ENCODE assay signal across 20 cellular contexts in genomic region chr17:64653985-64654355, GRCh38. TPM values are rescaled to one million over a fixed set of nuclear protein-coding genes. Genes with fewer than 3 reads are reported as not detected.
DNase-seq lines count a peak whose midpoint lies in the region; ATAC-seq and TF ChIP-seq lines count a peak whose summit lies in the region.
"Had no signal": no experiment of that assay in that cellular context is flagged by ENCODE, and none has a peak within 500 bp of the region (broad histone marks: within the 10 kb centered on the region; RNA-seq: fewer than 3 reads in every experiment).

No MANE protein-coding gene starts in this region.

- DNase-seq in activated CD4-positive, alpha-beta T cell treated with anti-CD3 and anti-CD28 coated beads for 36 hours = no peak
- no peak for DNase-seq in activated CD4-positive, alpha-beta T cell treated with anti-CD3 and anti-CD28 coated beads, Interleukin-2, amount 10 ng/mL, durations not matched to agents 7 days and 5 days
- DNase-seq in chondrocyte (ENCODE audit: low spot score) = no peak
- no peak for DNase-seq in osteocyte (ENCODE audit: extremely low spot score, unreplicated experiment)
- DNase-seq in ascending aorta (ENCODE audit: low spot score in 2 of 2) = no peak
- DNase-seq in head of caudate nucleus = no peak
- DNase-seq: 8988T; activated CD4-positive, alpha-beta T cell treated with anti-CD3 and anti-CD28 coated beads, Interleukin-2, amount 50 U/mL, for 1 hour; activated naive CD4-positive, alpha-beta T cell treated with Interleukin-2 at 50 U/mL for 16 hours; colonic mucosa; hippocampal formation; kidney; naive thymus-derived CD8-positive, alpha-beta T cell; NCI-H82; RPMI8226; stimulated activated CD4-positive, alpha-beta T cell treated with anti-CD3 and anti-CD28 coated beads, Interleukin-2, amount 100 ng/mL, for 48 hours; upper lobe of right lung had no signal

- peak overlapping the region; percentile 43 for H3K27ac Mint-ChIP-seq in activated CD4-positive, alpha-beta T cell treated with anti-CD3 and anti-CD28 coated beads for 36 hours
- no peak overlapping the region for H3K27ac Mint-ChIP-seq in activated CD4-positive, alpha-beta T cell treated with anti-CD3 and anti-CD28 coated beads, Interleukin-2, amount 10 ng/mL, durations not matched to agents 7 days and 5 days
- peak overlapping the region in 2 of 3 donors; percentile 8 to 25 for H3K27ac Mint-ChIP-seq in IgD-negative memory B cell
- peak overlapping the region; percentile 91 for H3K27ac Mint-ChIP-seq in chondrocyte (ENCODE audit: unreplicated experiment)
- H3K27ac Mint-ChIP-seq in osteocyte (ENCODE audit: unreplicated experiment) = peak overlapping the region; percentile 96

- H3K36me3 Mint-ChIP-seq in activated CD4-positive, alpha-beta T cell treated with anti-CD3 and anti-CD28 coated beads for 36 hours (ENCODE audit: low read depth) = peaks cover 19% of the 10 kb centered on the region
- peaks cover 14% of the 10 kb centered on the region for H3K36me3 Mint-ChIP-seq in activated CD4-positive, alpha-beta T cell treated with anti-CD3 and anti-CD28 coated beads, Interleukin-2, amount 10 ng/mL, durations not matched to agents 7 days and 5 days (ENCODE audit: low read depth)
- H3K36me3 Mint-ChIP-seq in IgD-negative memory B cell (peaks cover 3% of the 10 kb centered on the region), chondrocyte (ENCODE audit: low read depth) (no peaks in the 10 kb centered on the region), osteocyte (ENCODE audit: unreplicated experiment) (peaks cover 5% of the 10 kb centered on the region)

- no peak overlapping the region for H3K27ac ChIP-seq in ascending aorta
- H3K27ac ChIP-seq: colonic mucosa, upper lobe of right lung had no signal

- CTCF ChIA-PET in activated CD4-positive, alpha-beta T cell treated with anti-CD3 and anti-CD28 coated beads for 36 hours (lab: Charles Lee) = interaction anchor here (2.1 kb wide), 1 partner anchor 163 kb away, joined by 7 read pairs; no protein-coding TSS in a partner anchor
- CTCF ChIA-PET in activated CD4-positive, alpha-beta T cell treated with anti-CD3 and anti-CD28 coated beads, Interleukin-2, amount 10 ng/mL, durations not matched to agents 7 days and 5 days (lab: Charles Lee) = no interaction called here

- H3K27me3 ChIP-seq in ascending aorta = no peaks in the 10 kb centered on the region
- H3K27me3 ChIP-seq: colonic mucosa, upper lobe of right lung had no signal

- intact Hi-C loops in activated CD4-positive, alpha-beta T cell treated with anti-CD3 and anti-CD28 coated beads for 36 hours (cut with DNase I, micrococcal nuclease) = no loop called here
- intact Hi-C loops in ascending aorta (cut with DNase I) = no loop called here
- intact Hi-C loops in head of caudate nucleus (cut with DNase I) = no loop called here

- no peaks in the 10 kb centered on the region for H3K27me3 Mint-ChIP-seq in activated CD4-positive, alpha-beta T cell treated with anti-CD3 and anti-CD28 coated beads for 36 hours
- no peaks in the 10 kb centered on the region for H3K27me3 Mint-ChIP-seq in activated CD4-positive, alpha-beta T cell treated with anti-CD3 and anti-CD28 coated beads, Interleukin-2, amount 10 ng/mL, durations not matched to agents 7 days and 5 days
- H3K27me3 Mint-ChIP-seq in IgD-negative memory B cell (no peaks in the 10 kb centered on the region), chondrocyte (ENCODE audit: low read depth) (no peaks in the 10 kb centered on the region), osteocyte (ENCODE audit: unreplicated experiment) (no peaks in the 10 kb centered on the region)
- H3K27me3 Mint-ChIP-seq: naive thymus-derived CD8-positive, alpha-beta T cell had no signal

- peaks cover 2 to 14% of the 10 kb centered on the region in 2 donors for H3K4me1 ChIP-seq in ascending aorta
- H3K4me1 ChIP-seq: colonic mucosa had no signal

- ATAC-seq in activated CD4-positive, alpha-beta T cell treated with anti-CD3 and anti-CD28 coated beads for 36 hours = no peak
- ATAC-seq in GM21825 (IDR thresholded peaks at IDR 0.05; ENCODE audit: unreplicated experiment) = no peak
- ATAC-seq: naive thymus-derived CD8-positive, alpha-beta T cell; upper lobe of right lung had no signal

- H3K4me3 Mint-ChIP-seq in activated CD4-positive, alpha-beta T cell treated with anti-CD3 and anti-CD28 coated beads for 36 hours = no peak overlapping the region
- no peak overlapping the region for H3K4me3 Mint-ChIP-seq in activated CD4-positive, alpha-beta T cell treated with anti-CD3 and anti-CD28 coated beads, Interleukin-2, amount 10 ng/mL, durations not matched to agents 7 days and 5 days
- H3K4me3 Mint-ChIP-seq in IgD-negative memory B cell (no peak overlapping the region), chondrocyte (ENCODE audit: unreplicated experiment) (no peak overlapping the region), osteocyte (ENCODE audit: unreplicated experiment) (peak overlapping the region; percentile 51)
- H3K4me3 Mint-ChIP-seq: naive thymus-derived CD8-positive, alpha-beta T cell had no signal

- peaks cover 6% of the 10 kb centered on the region for H3K9me3 Mint-ChIP-seq in activated CD4-positive, alpha-beta T cell treated with anti-CD3 and anti-CD28 coated beads for 36 hours (ENCODE audit: low read depth)
- peaks cover 6% of the 10 kb centered on the region for H3K9me3 Mint-ChIP-seq in activated CD4-positive, alpha-beta T cell treated with anti-CD3 and anti-CD28 coated beads, Interleukin-2, amount 10 ng/mL, durations not matched to agents 7 days and 5 days
- H3K9me3 Mint-ChIP-seq in IgD-negative memory B cell (no peaks in the 10 kb centered on the region), chondrocyte (ENCODE audit: low read depth) (peaks cover 2% of the 10 kb centered on the region), osteocyte (ENCODE audit: unreplicated experiment) (no peaks in the 10 kb centered on the region)
- H3K9me3 Mint-ChIP-seq: naive thymus-derived CD8-positive, alpha-beta T cell had no signal

- TF ChIP-seq CTCF in chondrocyte (IDR thresholded peaks at IDR 0.05) = no peak
- no peak for TF ChIP-seq CTCF in osteocyte (IDR thresholded peaks at IDR 0.05)
- no peak for TF ChIP-seq CTCF in ascending aorta (IDR thresholded peaks at IDR 0.05)

- POLR2A ChIA-PET in activated CD4-positive, alpha-beta T cell treated with anti-CD3 and anti-CD28 coated beads for 36 hours (lab: Charles Lee) = no interaction called here
- POLR2A ChIA-PET in activated CD4-positive, alpha-beta T cell treated with anti-CD3 and anti-CD28 coated beads, Interleukin-2, amount 10 ng/mL, durations not matched to agents 7 days and 5 days (lab: Charles Lee) = no interaction called here

- no peak overlapping the region for H3K4me3 ChIP-seq in ascending aorta
- H3K4me3 ChIP-seq: colonic mucosa, skin epidermis, upper lobe of right lung had no signal

- H3K36me3 ChIP-seq in ascending aorta = no peaks in the 10 kb centered on the region
- H3K36me3 ChIP-seq: colonic mucosa, upper lobe of right lung had no signal

- H3K4me1 Mint-ChIP-seq in activated CD4-positive, alpha-beta T cell treated with anti-CD3 and anti-CD28 coated beads for 36 hours = peaks cover 40% of the 10 kb centered on the region
- peaks cover 32% of the 10 kb centered on the region for H3K4me1 Mint-ChIP-seq in activated CD4-positive, alpha-beta T cell treated with anti-CD3 and anti-CD28 coated beads, Interleukin-2, amount 10 ng/mL, durations not matched to agents 7 days and 5 days
- H3K4me1 Mint-ChIP-seq in IgD-negative memory B cell (peaks cover 16 to 30% (median 22%) of the 10 kb centered on the region in 3 donors), chondrocyte (ENCODE audit: low read depth) (peaks cover 61% of the 10 kb centered on the region), osteocyte (ENCODE audit: unreplicated experiment) (peaks cover 70% of the 10 kb centered on the region)

- peaks cover 0 to 6% of the 10 kb centered on the region in 2 donors for H3K9me3 ChIP-seq in ascending aorta
- H3K9me3 ChIP-seq: colonic mucosa, upper lobe of right lung had no signal

RNA-seq across cellular contexts. Expression of gene SMURF2, which starts 8.1 kb away (rescaled TPM):
- 10 to 100 TPM; 13.9 to 15.0 TPM for total RNA-seq in activated CD4-positive, alpha-beta T cell treated with anti-CD3 and anti-CD28 coated beads for 36 hours
- 10 to 100 TPM; 17.4 to 18.2 TPM for total RNA-seq in activated CD4-positive, alpha-beta T cell treated with anti-CD3 and anti-CD28 coated beads, Interleukin-2, amount 10 ng/mL, durations not matched to agents 7 days and 5 days
- 3.2 TPM for polyA plus RNA-seq in IgD-negative memory B cell
- 33.4 to 41.0 TPM (median 36.2 TPM) in 3 replicates for total RNA-seq in chondrocyte
- 41.7 and 42.3 TPM in 2 replicates for total RNA-seq in osteocyte
- total RNA-seq in ascending aorta = 17.6 TPM
